Comparison of ENCODE assay signal across 6 cellular contexts in the genomic region with DNA sequence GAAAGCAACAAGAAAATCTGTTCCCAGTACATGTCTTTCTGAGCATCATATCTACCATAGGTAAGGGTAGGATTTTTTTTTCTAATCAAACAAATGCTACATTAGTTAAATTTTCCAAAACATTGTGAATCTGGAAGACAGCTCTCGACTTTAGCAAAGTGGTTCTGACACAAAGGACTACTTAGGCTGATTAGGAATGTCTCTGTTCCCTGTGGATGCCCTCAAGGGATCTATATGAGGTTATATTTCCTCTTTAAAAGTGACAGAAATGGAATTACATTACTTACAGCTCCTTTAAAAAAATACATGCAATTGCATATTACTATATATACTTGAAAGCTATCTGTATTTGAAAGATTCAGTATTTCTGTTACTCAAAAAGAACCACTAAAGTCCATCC. TPM values are rescaled to one million over a fixed set of nuclear protein-coding genes. Genes with fewer than 3 reads are reported as not detected.
"Had no signal": no experiment of that assay in that cellular context is flagged by ENCODE, and none has a peak within 500 bp of the region (broad histone marks: within the 10 kb centered on the region; RNA-seq: fewer than 3 reads in every experiment).

No MANE protein-coding gene starts in this region.

- H3K27ac Mint-ChIP-seq: H9 had no signal

- H2AFZ ChIP-seq: GM23248 had no signal

- H3K4me3 ChIP-seq: GM23248, K562 had no signal

- H3K27ac ChIP-seq: GM23248 had no signal

- H3K4me1 Mint-ChIP-seq: H9 had no signal

- ATAC-seq: K562 had no signal

- H3K9me3 Mint-ChIP-seq: H9 had no signal

- H3K4me3 Mint-ChIP-seq: H9 had no signal

- DNase-seq: GM23248, H9, HCEC 1CT, IMR-90 had no signal

RNA-seq across cellular contexts. Expression of a gene that starts 15.4 kb away (rescaled TPM):
- total RNA-seq: GM23248, H1, H9, IMR-90 had no signal
- polyA plus RNA-seq: GM23248, H1, IMR-90 had no signal
